8 cellular contexts compared by ENCODE assay signal in genomic region chr7:90594791-90595317, GRCh38. TPM values are rescaled to one million over a fixed set of nuclear protein-coding genes. Genes with fewer than 3 reads are reported as not detected.
DNase-seq lines count a peak whose midpoint lies in the region; ATAC-seq lines count a peak whose summit lies in the region.

No MANE protein-coding gene starts in this region.

- peaks cover 38% of the 10 kb centered on the region for H3K27me3 Mint-ChIP-seq in activated CD4-positive, alpha-beta memory T cell treated with anti-CD3 and anti-CD28 coated beads for 36 hours
- peaks cover 41% of the 10 kb centered on the region for H3K27me3 Mint-ChIP-seq in activated CD4-positive, alpha-beta memory T cell treated with anti-CD3 and anti-CD28 coated beads, Interleukin-2, amount 10 ng/mL, durations not matched to agents 7 days and 5 days

- intact Hi-C loops in activated CD4-positive, alpha-beta memory T cell treated with anti-CD3 and anti-CD28 coated beads for 36 hours (cut with micrococcal nuclease), result no loop called here
- intact Hi-C loops in Right ventricle myocardium superior (cut with DNase I), result loop anchor here (10.0 kb wide), 1 partner anchor 130 kb away; no protein-coding TSS in a partner anchor

- H3K9ac ChIP-seq in SK-N-MC (ENCODE audit: insufficient read length), result peak overlapping the region; percentile 95

- no peaks in the 10 kb centered on the region for H3K36me3 Mint-ChIP-seq in activated CD4-positive, alpha-beta memory T cell treated with anti-CD3 and anti-CD28 coated beads for 36 hours
- no peaks in the 10 kb centered on the region for H3K36me3 Mint-ChIP-seq in activated CD4-positive, alpha-beta memory T cell treated with anti-CD3 and anti-CD28 coated beads, Interleukin-2, amount 10 ng/mL, durations not matched to agents 7 days and 5 days (ENCODE audit: low read depth)

- CTCF ChIA-PET in activated CD4-positive, alpha-beta memory T cell treated with anti-CD3 and anti-CD28 coated beads for 36 hours (lab: Charles Lee), result interaction anchor here (1.1 kb wide), 1 partner anchor 140 kb away, joined by 3 read pairs; no protein-coding TSS in a partner anchor
- CTCF ChIA-PET in activated CD4-positive, alpha-beta memory T cell treated with anti-CD3 and anti-CD28 coated beads, Interleukin-2, amount 10 ng/mL, durations not matched to agents 7 days and 5 days (lab: Charles Lee), result interaction anchor here (1.6 kb wide), 1 partner anchor 8 kb away, joined by 4 read pairs; no protein-coding TSS in a partner anchor

- peak overlapping the region; percentile 16 for H3K4me3 Mint-ChIP-seq in activated CD4-positive, alpha-beta memory T cell treated with anti-CD3 and anti-CD28 coated beads for 36 hours
- H3K4me3 Mint-ChIP-seq in activated CD4-positive, alpha-beta memory T cell treated with anti-CD3 and anti-CD28 coated beads, Interleukin-2, amount 10 ng/mL, durations not matched to agents 7 days and 5 days, result no peak overlapping the region

- H3K27ac ChIP-seq in SK-N-MC, result peak overlapping the region; percentile 98

- peak overlapping the region; percentile 95 for H3K4me3 ChIP-seq in SK-N-MC

- no peaks in the 10 kb centered on the region for H3K9me3 Mint-ChIP-seq in activated CD4-positive, alpha-beta memory T cell treated with anti-CD3 and anti-CD28 coated beads for 36 hours
- no peaks in the 10 kb centered on the region for H3K9me3 Mint-ChIP-seq in activated CD4-positive, alpha-beta memory T cell treated with anti-CD3 and anti-CD28 coated beads, Interleukin-2, amount 10 ng/mL, durations not matched to agents 7 days and 5 days

- peak; percentile 30 for ATAC-seq in Right ventricle myocardium superior (ENCODE audit: poor library complexity)
- ATAC-seq in HG02759 (IDR thresholded peaks at IDR 0.05; ENCODE audit: unreplicated experiment), result no peak

- no peak overlapping the region for H3K27ac Mint-ChIP-seq in activated CD4-positive, alpha-beta memory T cell treated with anti-CD3 and anti-CD28 coated beads for 36 hours
- no peak overlapping the region for H3K27ac Mint-ChIP-seq in activated CD4-positive, alpha-beta memory T cell treated with anti-CD3 and anti-CD28 coated beads, Interleukin-2, amount 10 ng/mL, durations not matched to agents 7 days and 5 days

- DNase-seq in activated CD4-positive, alpha-beta memory T cell treated with anti-CD3 and anti-CD28 coated beads for 36 hours, result no peak
- no peak for DNase-seq in activated CD4-positive, alpha-beta memory T cell treated with anti-CD3 and anti-CD28 coated beads, Interleukin-2, amount 10 ng/mL, durations not matched to agents 7 days and 5 days
- DNase-seq in SK-N-MC (ENCODE audit: low read depth, low spot score) (peak; percentile 100), Right ventricle myocardium superior (no peak), retina (peak; percentile 44), NCI-H1105 treated with DMSO at 0.1 percent for 48 hours (lab: John Stamatoyannopoulos, UW) (no peak), NCI-H1694 (lab: John Stamatoyannopoulos, UW) (no peak)

- H3K36me3 ChIP-seq in SK-N-MC (ENCODE audit: insufficient read depth, low read length), result no peaks in the 10 kb centered on the region

- peaks cover 15% of the 10 kb centered on the region for H3K4me1 Mint-ChIP-seq in activated CD4-positive, alpha-beta memory T cell treated with anti-CD3 and anti-CD28 coated beads for 36 hours (ENCODE audit: low read depth)
- peaks cover 11% of the 10 kb centered on the region for H3K4me1 Mint-ChIP-seq in activated CD4-positive, alpha-beta memory T cell treated with anti-CD3 and anti-CD28 coated beads, Interleukin-2, amount 10 ng/mL, durations not matched to agents 7 days and 5 days

- POLR2A ChIA-PET in activated CD4-positive, alpha-beta memory T cell treated with anti-CD3 and anti-CD28 coated beads for 36 hours (lab: Charles Lee), result no interaction called here
- POLR2A ChIA-PET in activated CD4-positive, alpha-beta memory T cell treated with anti-CD3 and anti-CD28 coated beads, Interleukin-2, amount 10 ng/mL, durations not matched to agents 7 days and 5 days (lab: Charles Lee), result no interaction called here

- no peaks in the 10 kb centered on the region for H3K9me3 ChIP-seq in SK-N-MC (ENCODE audit: low read depth, low read length)

RNA-seq across cellular contexts. Expression of gene CDK14, which starts 1.3 kb away (rescaled TPM):
- not detected for total RNA-seq in activated CD4-positive, alpha-beta memory T cell treated with anti-CD3 and anti-CD28 coated beads for 36 hours
- not detected for total RNA-seq in activated CD4-positive, alpha-beta memory T cell treated with anti-CD3 and anti-CD28 coated beads, Interleukin-2, amount 10 ng/mL, durations not matched to agents 7 days and 5 days
- 24.2 TPM for total RNA-seq in Right ventricle myocardium superior

Comparison
In these comparisons a context has a peak if more than half of its experiments do, and no peak if none do; other contexts are left out.
1. DNase-seq: peak in SK-N-MC (single experiment) and retina (single experiment); none in activated CD4-positive, alpha-beta memory T cell treated with anti-CD3 and anti-CD28 coated beads for 36 hours (single experiment), activated CD4-positive, alpha-beta memory T cell treated with anti-CD3 and anti-CD28 coated beads, Interleukin-2, amount 10 ng/mL, durations not matched to agents 7 days and 5 days (single experiment), Right ventricle myocardium superior (single experiment), NCI-H1105 treated with DMSO at 0.1 percent for 48 hours (single experiment) and NCI-H1694 (single experiment).
2. RNA of gene CDK14, which starts 1.3 kb away (total RNA-seq): 24.2 TPM in Right ventricle myocardium superior (single experiment); not detected in activated CD4-positive, alpha-beta memory T cell treated with anti-CD3 and anti-CD28 coated beads, Interleukin-2, amount 10 ng/mL, durations not matched to agents 7 days and 5 days and not detected in activated CD4-positive, alpha-beta memory T cell treated with anti-CD3 and anti-CD28 coated beads for 36 hours; every median in the first group is over 10 times any median in the second.